ENCODE assay signal across 8 cellular contexts in genomic region chr5:35777358-35778087, GRCh38.
A peak's percentile ranks its signal among the peaks of the same experiment; 100 is the strongest.
DNase-seq lines count a peak whose midpoint lies in the region; ATAC-seq and TF ChIP-seq lines count a peak whose summit lies in the region.

No MANE protein-coding gene starts in this region.

- ATAC-seq in HG03159 (IDR thresholded peaks at IDR 0.05; ENCODE audit: unreplicated experiment) (peak; percentile 67), left lung (peak; percentile 78), GM18517 (IDR thresholded peaks at IDR 0.05; ENCODE audit: unreplicated experiment) (no peak)
- peak; percentile 40 to 44 for ATAC-seq in activated CD4-positive, CD25-positive, alpha-beta regulatory T cell treated with anti-CD3 and anti-CD28 coated beads, Interleukin-2, amount 50 U/mL, for 24 hours

- H3K27ac ChIP-seq in left lung: no peak overlapping the region

- H3K27me3 ChIP-seq in left lung: no peaks in the 10 kb centered on the region

- no peaks in the 10 kb centered on the region for H3K36me3 ChIP-seq in left lung

- DNase-seq in DMS53 treated with DMSO at 0.1 percent for 48 hours (lab: John Stamatoyannopoulos, UW; ENCODE audit: unreplicated experiment) (peak; percentile 68), NCI-H460 (ENCODE audit: extremely low read depth, low read depth) (peak; percentile 53), left lung (peak in 1 of 2 donors; percentile 67)
- peak; percentile 72 for DNase-seq in central memory CD4-positive, alpha-beta T cell
- peak; percentile 38 to 69 (median 48) for DNase-seq in stimulated activated CD4-positive, alpha-beta T cell treated with anti-CD3 and anti-CD28 coated beads, TNF-alpha, amount 100 ng/mL, for 4 hours (ENCODE audit: low read depth in 3 of 3)

- H3K9me3 ChIP-seq in left lung: no peaks in the 10 kb centered on the region

- peaks cover 5 to 11% of the 10 kb centered on the region in 2 donors for H3K4me1 ChIP-seq in left lung

- TF ChIP-seq CTCF in left lung (IDR thresholded peaks at IDR 0.05): peak; percentile 40 to 44

- intact Hi-C loops in left lung (cut with DNase I): loop anchor here in 1 of 2 donors (5.0 kb wide), 1 partner anchor 145 kb away; no protein-coding TSS in a partner anchor

- no peak overlapping the region for H3K4me3 ChIP-seq in left lung
